Comparison of ENCODE assay signal across 18 cellular contexts in the genomic region with DNA sequence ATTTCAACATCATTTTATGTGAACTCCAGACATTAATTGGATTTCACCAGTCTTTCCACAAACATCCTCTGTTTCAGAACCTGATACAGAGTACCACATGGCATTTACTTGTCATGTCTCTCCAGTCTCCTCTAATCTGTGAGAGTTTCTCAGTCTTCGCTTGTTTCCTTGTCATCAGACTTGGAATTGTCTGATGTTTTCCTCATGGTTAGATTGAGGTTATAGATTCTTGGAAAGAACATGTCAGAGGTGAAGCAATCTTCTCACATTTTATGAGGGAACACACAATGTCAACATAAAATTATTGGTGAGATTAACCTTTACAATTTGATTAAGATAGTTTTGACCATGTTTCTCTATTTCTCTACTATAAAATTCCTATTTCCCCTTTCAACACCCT.
DNase-seq lines count a peak whose midpoint lies in the region; ATAC-seq, FAIRE-seq and TF ChIP-seq lines count a peak whose summit lies in the region.
"Had no signal": no experiment of that assay in that cellular context is flagged by ENCODE, and none has a peak within 500 bp of the region (broad histone marks: within the 10 kb centered on the region; RNA-seq: fewer than 3 reads in every experiment).

No MANE protein-coding gene starts in this region.

- no peaks in the 10 kb centered on the region for H3K79me2 ChIP-seq in OCI-LY1 (ENCODE audit: insufficient read depth, low read length)

- ATAC-seq in left colon (peak; percentile 66), HG03432 (IDR thresholded peaks at IDR 0.05; ENCODE audit: unreplicated experiment) (no peak), GM21528 (IDR thresholded peaks at IDR 0.05; ENCODE audit: low FRiP score, unreplicated experiment) (no peak)
- ATAC-seq: HCT116 had no signal

- H3F3A ChIP-seq in OCI-LY1 (ENCODE audit: insufficient read depth, low read length): no peaks in the 10 kb centered on the region

- no peaks in the 10 kb centered on the region for H3K36me3 ChIP-seq in OCI-LY1 (ENCODE audit: insufficient read depth, low read length)

- no peak for TF ChIP-seq POLR2A in H54 (IDR thresholded peaks at IDR 0.05; ENCODE audit: low read depth, low read length)

- no peaks in the 10 kb centered on the region for H3K9me3 ChIP-seq in OCI-LY1 (ENCODE audit: low read length)

- H3K4me1 ChIP-seq in OCI-LY1 (ENCODE audit: insufficient read depth, low read length, severe bottlenecking): peaks cover 46% of the 10 kb centered on the region

- H3K4me3 ChIP-seq in OCI-LY1 (ENCODE audit: low read depth, low read length, poor library complexity, severe bottlenecking): no peak overlapping the region
- H3K4me3 ChIP-seq: GM23248 had no signal

- no peaks in the 10 kb centered on the region for H3K9me2 ChIP-seq in OCI-LY1 (ENCODE audit: low read depth, low read length)

- TF ChIP-seq CTCF in OCI-LY1 (IDR thresholded peaks at IDR 0.05; ENCODE audit: low read length) (no peak), GM10266 (IDR thresholded peaks at IDR 0.05; ENCODE audit: control insufficient read depth, insufficient read depth, low read depth, missing control alignments) (no peak)

- DNase-seq in H54 (ENCODE audit: insufficient read length, low spot score) (no peak), left colon (no peak), GM10266 (ENCODE audit: extremely low spot score) (no peak)
- DNase-seq: C1 segment of cervical spinal cord; Calu3; CD4-positive, alpha-beta memory T cell; COR-L47; DMS53; DMS79 treated with DMSO at 0.1 percent for 48 hours; GF-D8; GM23248; H9 had no signal

- no peak overlapping the region for H3K4me2 ChIP-seq in OCI-LY1 (ENCODE audit: low read length)

- H2AFZ ChIP-seq in OCI-LY1 (ENCODE audit: low read length): peak overlapping the region; percentile 89; the same call in 1 of the 2 replicates
- H2AFZ ChIP-seq: GM23248 had no signal

- H4K20me1 ChIP-seq in OCI-LY1 (ENCODE audit: insufficient read depth, low read length): no peaks in the 10 kb centered on the region

- peak; percentile 81 for FAIRE-seq in H54 (lab: Jason Lieb, UNC)
- FAIRE-seq: GM12892, H1 had no signal

- H3K27me3 ChIP-seq in OCI-LY1 (ENCODE audit: insufficient read depth, low read length): no peaks in the 10 kb centered on the region

- intact Hi-C loops in left colon (cut with DNase I, micrococcal nuclease): no loop called here

- no peak overlapping the region for H3K9ac ChIP-seq in OCI-LY1 (ENCODE audit: low read length)
- H3K9ac ChIP-seq: GM23248 had no signal

- H3K27ac ChIP-seq in OCI-LY1 (ENCODE audit: low read depth, low read length, poor library complexity, severe bottlenecking): no peak overlapping the region
- H3K27ac ChIP-seq: GM23248 had no signal
